Comparison of ENCODE assay signal across 27 cellular contexts in genomic region chr4:76894537-76894936, GRCh38. TPM values are rescaled to one million over a fixed set of nuclear protein-coding genes. Genes with fewer than 3 reads are reported as not detected.
"Had no signal": no experiment of that assay in that cellular context is flagged by ENCODE, and none has a peak within 500 bp of the region (broad histone marks: within the 10 kb centered on the region; RNA-seq: fewer than 3 reads in every experiment).

No MANE protein-coding gene starts in this region.

- ATAC-seq: activated T-cell treated with anti-CD3 and anti-CD28 coated beads, Interleukin-2, amount 50 U/mL, for 4 hours; esophagus mucosa; natural killer cell treated with Interleukin-12 subunit alpha and Interleukin-12 subunit beta and Interleukin-15 and Interleukin-18, amount 100 ng/mL, for 72 hours; right cardiac atrium; stimulated activated naive CD8-positive, alpha-beta T cell treated with anti-CD3 and anti-CD28 coated beads, Interleukin-15, amount 100 ng/mL, for 72 hours; WTC11 had no signal

- H3K36me3 Mint-ChIP-seq: activated naive CD8-positive, alpha-beta T cell; memory B cell; WTC11 had no signal

- H3K27ac ChIP-seq: adrenal gland, breast epithelium, parathyroid adenoma, tibial artery had no signal

- FAIRE-seq: colon, frontal cortex, islet of Langerhans had no signal

- DNase-seq: activated CD4-positive, alpha-beta T cell treated with anti-CD3 and anti-CD28 coated beads, Interleukin-2, amount 50 U/mL, for 4 hours; activated CD8-positive, alpha-beta memory T cell treated with anti-CD3 and anti-CD28 coated beads for 24 hours; activated CD8-positive, alpha-beta memory T cell treated with anti-CD3 and anti-CD28 coated beads, Interleukin-2, amount 50 U/mL, for 4 hours; activated naive CD4-positive, alpha-beta T cell; activated T-cell treated with anti-CD3 and anti-CD28 coated beads, Interleukin-2, amount 50 U/mL, for 4 hours; adrenal gland; effector memory CD4-positive, alpha-beta T cell; head of caudate nucleus; right cardiac atrium; stimulated activated CD4-positive, alpha-beta T cell treated with anti-CD3 and anti-CD28 coated beads, Interleukin-1b, Interleukin-23, amount 100 ng/mL, for 48 hours; stimulated activated naive CD8-positive, alpha-beta T cell treated with anti-CD3 and anti-CD28 coated beads, Interleukin-15, amount 100 ng/mL, for 72 hours; T-helper 9 cell; tibial artery had no signal

- H3K27me3 ChIP-seq: breast epithelium had no signal

- H3K4me1 ChIP-seq: breast epithelium, parathyroid adenoma had no signal

- H3K4me3 ChIP-seq: adrenal gland, breast epithelium, tibial artery had no signal

- H3K9me3 ChIP-seq: adrenal gland, breast epithelium, tibial artery had no signal

- H2AFZ ChIP-seq: parathyroid adenoma had no signal

- H3K27ac Mint-ChIP-seq: activated naive CD8-positive, alpha-beta T cell; activated T-helper 2 cell treated with anti-CD3 and anti-CD28 coated beads, Interferon-gamma antibody, Interleukin-2, Interleukin-4, amounts not matched to agents 10 μg/mL and 5 μg/mL and 100 μg/mL, durations not matched to agents 14 hours and 24 hours and 36 hours; memory B cell; natural killer cell treated with Interleukin-12 subunit alpha and Interleukin-12 subunit beta and Interleukin-15 and Interleukin-18, amount 100 ng/mL, for 72 hours; stimulated activated naive CD8-positive, alpha-beta T cell treated with anti-CD3 and anti-CD28 coated beads, Interleukin-15, amount 100 ng/mL, for 72 hours; WTC11 had no signal

- H3K79me2 ChIP-seq: parathyroid adenoma had no signal

- H3K9ac ChIP-seq: parathyroid adenoma had no signal

- H3K9me3 Mint-ChIP-seq: activated T-cell treated with anti-CD3 and anti-CD28 coated beads, Interleukin-2, amount 50 U/mL, for 4 hours; activated T-helper 2 cell treated with anti-CD3 and anti-CD28 coated beads, Interferon-gamma antibody, Interleukin-2, Interleukin-4, amounts not matched to agents 10 μg/mL and 5 μg/mL and 100 μg/mL, durations not matched to agents 14 hours and 24 hours and 36 hours; central memory CD8-positive, alpha-beta T cell; memory B cell; natural killer cell treated with Interleukin-12 subunit alpha and Interleukin-12 subunit beta and Interleukin-15 and Interleukin-18, amount 100 ng/mL, for 72 hours; stimulated activated naive CD8-positive, alpha-beta T cell treated with anti-CD3 and anti-CD28 coated beads, Interleukin-15, amount 100 ng/mL, for 72 hours; WTC11 had no signal

- H3K36me3 ChIP-seq: adrenal gland, breast epithelium, tibial artery had no signal

- H3K4me3 Mint-ChIP-seq: activated naive CD8-positive, alpha-beta T cell; activated T-cell treated with anti-CD3 and anti-CD28 coated beads, Interleukin-2, amount 50 U/mL, for 4 hours; central memory CD8-positive, alpha-beta T cell; memory B cell; natural killer cell treated with Interleukin-12 subunit alpha and Interleukin-12 subunit beta and Interleukin-15 and Interleukin-18, amount 100 ng/mL, for 72 hours; stimulated activated naive CD8-positive, alpha-beta T cell treated with anti-CD3 and anti-CD28 coated beads, Interleukin-15, amount 100 ng/mL, for 72 hours; WTC11 had no signal

RNA-seq across cellular contexts. Expression of gene SOWAHB, which starts 3.4 kb away (rescaled TPM):
- total RNA-seq: activated T-helper 2 cell treated with anti-CD3 and anti-CD28 coated beads, Interferon-gamma antibody, Interleukin-2, Interleukin-4, amounts not matched to agents 10 μg/mL and 5 μg/mL and 100 μg/mL, durations not matched to agents 14 hours and 24 hours and 36 hours; dermis microvascular lymphatic vessel endothelial cell; natural killer cell treated with Interleukin-12 subunit alpha and Interleukin-12 subunit beta and Interleukin-15 and Interleukin-18, amount 100 ng/mL, for 72 hours; pulmonary artery endothelial cell; right cardiac atrium had no signal
